In the genomic region with DNA sequence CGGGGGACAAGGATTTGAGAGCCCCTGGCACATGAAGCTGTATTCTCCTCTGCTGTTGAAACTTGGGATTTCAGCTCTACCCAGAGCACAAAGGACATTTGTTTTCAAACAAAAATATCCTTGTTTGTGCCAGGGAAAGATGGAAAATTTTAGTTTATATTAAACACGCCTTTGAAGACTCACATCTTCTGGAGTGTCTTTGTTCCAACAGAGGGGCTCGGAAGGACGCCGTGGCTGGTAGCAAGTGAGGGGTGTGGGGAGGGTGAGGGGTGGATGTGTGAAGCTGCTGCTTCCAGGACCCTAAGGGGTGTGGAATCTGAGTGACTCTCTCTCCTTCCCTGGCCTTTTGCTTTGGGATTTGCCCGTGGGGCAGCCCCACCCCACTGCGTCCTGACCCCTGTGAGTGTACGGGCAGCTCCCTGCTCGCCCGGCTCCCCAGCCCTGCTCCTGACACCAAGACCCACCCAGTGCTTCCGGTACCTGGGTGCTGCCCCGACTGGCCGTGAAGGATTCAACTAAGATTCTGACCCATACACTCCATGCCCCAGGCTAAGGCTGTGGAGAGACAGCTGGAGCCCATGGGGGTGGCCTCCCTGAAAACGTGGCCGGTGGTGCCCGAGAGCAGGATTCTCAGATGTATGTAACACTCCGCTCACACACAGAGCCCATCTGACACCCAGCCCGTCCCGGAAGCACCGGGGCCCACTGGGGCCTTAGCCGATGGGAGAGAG, we compare ENCODE assay signal across 13 cellular contexts. TPM values are rescaled to one million over a fixed set of nuclear protein-coding genes. Genes with fewer than 3 reads are reported as not detected.
A peak's percentile ranks its signal among the peaks of the same experiment; 100 is the strongest.
DNase-seq lines count a peak whose midpoint lies in the region; ATAC-seq and TF ChIP-seq lines count a peak whose summit lies in the region.
"Had no signal": no experiment of that assay in that cellular context is flagged by ENCODE, and none has a peak within 500 bp of the region (broad histone marks: within the 10 kb centered on the region; RNA-seq: fewer than 3 reads in every experiment).

No MANE protein-coding gene starts in this region.

- H3K9me3 ChIP-seq in H9 (ENCODE audit: control insufficient read depth, low read depth, low read length), result no peaks in the 10 kb centered on the region
- no peaks in the 10 kb centered on the region for H3K9me3 ChIP-seq in gastrocnemius medialis
- H3K9me3 ChIP-seq: neutrophil had no signal

- DNase-seq in H9, result no peak
- DNase-seq in chondrocyte (ENCODE audit: low spot score), result peak; percentile 88
- DNase-seq in islet precursor cell, result peak; percentile 49
- DNase-seq in gastrocnemius medialis, result peak in 1 of 2 donors; percentile 25
- no peak for DNase-seq in progenitor cell of endocrine pancreas (ENCODE audit: low spot score, unreplicated experiment)
- DNase-seq in stimulated activated naive B cell treated with anti-CD40 and anti-IgM and Interleukin-4, amounts not matched to agents 10 μg/mL and 1 μg/mL and 100 μg/mL, for 72 hours, result no peak
- DNase-seq in SKM-1 (lab: John Stamatoyannopoulos, UW; ENCODE audit: unreplicated experiment), result no peak
- DNase-seq: activated T-cell treated with anti-CD3 and anti-CD28 coated beads, Interleukin-2, amount 50 U/mL, for 1 hour; CD8-positive, alpha-beta memory T cell; NCI-H1436 treated with DMSO at 0.1 percent for 48 hours; T-helper 9 cell had no signal

- H3K79me2 ChIP-seq in H9 (ENCODE audit: insufficient read depth, low read length), result peaks cover 8% of the 10 kb centered on the region; the same call in 1 of the 2 replicates

- H3K27me3 Mint-ChIP-seq in H9 (ENCODE audit: low read depth) (peaks cover 2% of the 10 kb centered on the region; the same call in 1 of the 2 replicates), chondrocyte (ENCODE audit: low read depth) (no peaks in the 10 kb centered on the region), progenitor cell of endocrine pancreas (no peaks in the 10 kb centered on the region)
- no peaks in the 10 kb centered on the region for H3K27me3 Mint-ChIP-seq in stimulated activated naive B cell treated with anti-CD40 and anti-IgM and Interleukin-4, amounts not matched to agents 10 μg/mL and 1 μg/mL and 100 μg/mL, for 72 hours

- intact Hi-C loops in gastrocnemius medialis (cut with DNase I; ENCODE audit: low total_unique reads), result no loop called here

- H3K4me3 Mint-ChIP-seq in H9 (no peak overlapping the region), chondrocyte (ENCODE audit: unreplicated experiment) (no peak overlapping the region), progenitor cell of endocrine pancreas (ENCODE audit: low read depth) (no peak overlapping the region)
- H3K4me3 Mint-ChIP-seq in stimulated activated naive B cell treated with anti-CD40 and anti-IgM and Interleukin-4, amounts not matched to agents 10 μg/mL and 1 μg/mL and 100 μg/mL, for 72 hours, result no peak overlapping the region
- H3K4me3 Mint-ChIP-seq: CD8-positive, alpha-beta memory T cell had no signal

- H3K27me3 ChIP-seq in H9 (ENCODE audit: insufficient read depth, low read length), result no peaks in the 10 kb centered on the region
- H3K27me3 ChIP-seq in gastrocnemius medialis, result no peaks in the 10 kb centered on the region
- H3K27me3 ChIP-seq: neutrophil had no signal

- no peak overlapping the region for H2BK5ac ChIP-seq in H9 (ENCODE audit: insufficient read length, low read length)

- TF ChIP-seq POLR2A in gastrocnemius medialis (IDR thresholded peaks at IDR 0.05), result no peak

- H3K23me2 ChIP-seq in H9 (ENCODE audit: insufficient read length, low read depth, low read length, poor library complexity, severe bottlenecking), result no peaks in the 10 kb centered on the region

- no peak overlapping the region for H4K5ac ChIP-seq in H9 (ENCODE audit: insufficient read length, low read depth, low read length)

- no peak overlapping the region for H2AK5ac ChIP-seq in H9 (ENCODE audit: insufficient read length, low read length)

- H4K8ac ChIP-seq in H9 (replicated peaks; ENCODE audit: insufficient read length, low read depth, low read length), result no peak overlapping the region

- no peak for ATAC-seq in gastrocnemius medialis
- no peak for ATAC-seq in stimulated activated naive B cell treated with anti-CD40 and anti-IgM and Interleukin-4, amounts not matched to agents 10 μg/mL and 1 μg/mL and 100 μg/mL, for 72 hours (replicated peaks)
- no peak for ATAC-seq in HG02763 (IDR thresholded peaks at IDR 0.05; ENCODE audit: unreplicated experiment)

- H3K4ac ChIP-seq in H9 (ENCODE audit: low read depth, low read length), result no peak overlapping the region

- no peak overlapping the region for H3K14ac ChIP-seq in H9 (ENCODE audit: insufficient read depth, low read length)

- H3K27ac ChIP-seq in H9 (ENCODE audit: insufficient read length, low read depth, low read length), result no peak overlapping the region
- peak overlapping the region; percentile 24 to 72 (median 57) for H3K27ac ChIP-seq in gastrocnemius medialis
- H3K27ac ChIP-seq: neutrophil had no signal

- H2BK20ac ChIP-seq in H9 (ENCODE audit: low read depth, low read length, poor library complexity, severe bottlenecking), result no peak overlapping the region

- H2BK120ac ChIP-seq in H9 (ENCODE audit: low read depth, low read length, poor library complexity, severe bottlenecking), result no peak overlapping the region

- no peak overlapping the region for H3K4me2 ChIP-seq in H9 (ENCODE audit: insufficient read depth, insufficient read length, low read length)

- H2BK12ac ChIP-seq in H9 (ENCODE audit: insufficient read length, low read depth, low read length), result no peak overlapping the region

- H3K9me3 Mint-ChIP-seq in H9 (no peaks in the 10 kb centered on the region), chondrocyte (ENCODE audit: low read depth) (no peaks in the 10 kb centered on the region), progenitor cell of endocrine pancreas (ENCODE audit: low read depth) (no peaks in the 10 kb centered on the region)
- H3K9me3 Mint-ChIP-seq in stimulated activated naive B cell treated with anti-CD40 and anti-IgM and Interleukin-4, amounts not matched to agents 10 μg/mL and 1 μg/mL and 100 μg/mL, for 72 hours, result no peaks in the 10 kb centered on the region
- H3K9me3 Mint-ChIP-seq: CD8-positive, alpha-beta memory T cell had no signal

- no peak overlapping the region for H3T11ph ChIP-seq in H9 (ENCODE audit: low read length)

- no CpG with 5 or more reads among the region's 21 CpGs for WGBS in H9 (ENCODE audit: extremely low coverage, insufficient read length, low lambda C conversion rate)

- H2BK15ac ChIP-seq in H9 (ENCODE audit: low read depth, low read length), result no peak overlapping the region

- no peak overlapping the region for H3K23ac ChIP-seq in H9 (ENCODE audit: insufficient read length, low read depth, low read length)

- H2AFZ ChIP-seq in H9 (ENCODE audit: low read length), result no peak overlapping the region

- TF ChIP-seq CTCF in H9 (conservative IDR thresholded peaks at IDR 0.05) (no peak), chondrocyte (IDR thresholded peaks at IDR 0.05) (no peak), gastrocnemius medialis (IDR thresholded peaks at IDR 0.05 in 4 of 5, conservative IDR thresholded peaks at IDR 0.05 in 1 of 5) (no peak), progenitor cell of endocrine pancreas (IDR thresholded peaks at IDR 0.05; ENCODE audit: unreplicated experiment) (no peak)

- H3K18ac ChIP-seq in H9 (ENCODE audit: insufficient read length, low read depth, low read length), result no peak overlapping the region

- H4K91ac ChIP-seq in H9 (ENCODE audit: insufficient read length, low read depth, low read length), result no peak overlapping the region

- H3K4me3 ChIP-seq in gastrocnemius medialis, result no peak overlapping the region

- peak overlapping the region; percentile 48 to 88 (median 86); a peak in 3 of 7 replicates for H3K27ac Mint-ChIP-seq in H9
- peak overlapping the region; percentile 97 for H3K27ac Mint-ChIP-seq in chondrocyte (ENCODE audit: unreplicated experiment)
- H3K27ac Mint-ChIP-seq in progenitor cell of endocrine pancreas, result no peak overlapping the region
- H3K27ac Mint-ChIP-seq in stimulated activated naive B cell treated with anti-CD40 and anti-IgM and Interleukin-4, amounts not matched to agents 10 μg/mL and 1 μg/mL and 100 μg/mL, for 72 hours, result no peak overlapping the region
- H3K27ac Mint-ChIP-seq: CD8-positive, alpha-beta memory T cell had no signal

- in situ Hi-C loops in gastrocnemius medialis (cut with MboI; ENCODE audit: low sequenced_read_pairs in 4 of 4), result no loop called here

- H3K36me3 Mint-ChIP-seq in H9 (ENCODE audit: insufficient read depth in 1 of 3, low read depth in 3 of 3) (peaks cover 47 to 88% (median 74%) of the 10 kb centered on the region in 3 experiments), chondrocyte (ENCODE audit: low read depth) (peaks cover 12% of the 10 kb centered on the region), progenitor cell of endocrine pancreas (ENCODE audit: insufficient read depth) (peaks cover 5% of the 10 kb centered on the region)
- H3K36me3 Mint-ChIP-seq in stimulated activated naive B cell treated with anti-CD40 and anti-IgM and Interleukin-4, amounts not matched to agents 10 μg/mL and 1 μg/mL and 100 μg/mL, for 72 hours, result no peaks in the 10 kb centered on the region
- H3K36me3 Mint-ChIP-seq: CD8-positive, alpha-beta memory T cell had no signal

- H3K4me1 ChIP-seq in H9 (ENCODE audit: insufficient read depth, low read length) (no peaks in the 10 kb centered on the region), gastrocnemius medialis (peaks cover 27 to 52% of the 10 kb centered on the region in 2 donors)

- H3K4me1 Mint-ChIP-seq in H9 (peaks cover 0 to 6% of the 10 kb centered on the region in 2 experiments; a peak in 1 of 4 replicates), chondrocyte (ENCODE audit: low read depth) (peaks cover 62% of the 10 kb centered on the region), progenitor cell of endocrine pancreas (ENCODE audit: low read depth) (peaks cover 2% of the 10 kb centered on the region)
- H3K4me1 Mint-ChIP-seq in stimulated activated naive B cell treated with anti-CD40 and anti-IgM and Interleukin-4, amounts not matched to agents 10 μg/mL and 1 μg/mL and 100 μg/mL, for 72 hours, result no peaks in the 10 kb centered on the region
- H3K4me1 Mint-ChIP-seq: CD8-positive, alpha-beta memory T cell had no signal

- peaks cover 5% of the 10 kb centered on the region for H3K79me1 ChIP-seq in H9 (ENCODE audit: insufficient read depth, low read depth, low read length, poor library complexity, severe bottlenecking)

- H3K56ac ChIP-seq in H9 (ENCODE audit: insufficient read length, low read depth, low read length), result no peak overlapping the region

- no peak overlapping the region for H3K9ac ChIP-seq in H9 (ENCODE audit: extremely low read depth, insufficient read length, low read length)

- no peaks in the 10 kb centered on the region for H4K20me1 ChIP-seq in H9 (ENCODE audit: control insufficient read depth, insufficient read depth, insufficient read length)

- peaks cover 0 to 34% of the 10 kb centered on the region in 2 donors for H3K36me3 ChIP-seq in gastrocnemius medialis

RNA-seq across cellular contexts. Expression of gene ZRANB1, which starts 59.6 kb away (rescaled TPM):
- 16.1 and 17.4 TPM in 2 replicates for total RNA-seq in H9 (2021)
- total RNA-seq in chondrocyte, result 21.6 to 24.7 TPM (median 23.6 TPM) in 3 replicates
- total RNA-seq in gastrocnemius medialis, result 10 to 100 TPM; 51.2 to 91.1 (median 74.6) TPM
- 27.5 and 31.1 TPM in 2 replicates for total RNA-seq in progenitor cell of endocrine pancreas

Comparison
In these comparisons a context has a peak if more than half of its experiments do, and no peak if none do; other contexts are left out.
1. DNase-seq: peak in chondrocyte (single experiment) and islet precursor cell (single experiment); none in H9 (single experiment), progenitor cell of endocrine pancreas (single experiment), stimulated activated naive B cell treated with anti-CD40 and anti-IgM and Interleukin-4, amounts not matched to agents 10 μg/mL and 1 μg/mL and 100 μg/mL, for 72 hours (single experiment) and SKM-1 (single experiment).
2. H3K27ac Mint-ChIP-seq: peak in H9 (3 of 3) and chondrocyte (single experiment); none in progenitor cell of endocrine pancreas (single experiment) and stimulated activated naive B cell treated with anti-CD40 and anti-IgM and Interleukin-4, amounts not matched to agents 10 μg/mL and 1 μg/mL and 100 μg/mL, for 72 hours (single experiment).